In the genomic region with DNA sequence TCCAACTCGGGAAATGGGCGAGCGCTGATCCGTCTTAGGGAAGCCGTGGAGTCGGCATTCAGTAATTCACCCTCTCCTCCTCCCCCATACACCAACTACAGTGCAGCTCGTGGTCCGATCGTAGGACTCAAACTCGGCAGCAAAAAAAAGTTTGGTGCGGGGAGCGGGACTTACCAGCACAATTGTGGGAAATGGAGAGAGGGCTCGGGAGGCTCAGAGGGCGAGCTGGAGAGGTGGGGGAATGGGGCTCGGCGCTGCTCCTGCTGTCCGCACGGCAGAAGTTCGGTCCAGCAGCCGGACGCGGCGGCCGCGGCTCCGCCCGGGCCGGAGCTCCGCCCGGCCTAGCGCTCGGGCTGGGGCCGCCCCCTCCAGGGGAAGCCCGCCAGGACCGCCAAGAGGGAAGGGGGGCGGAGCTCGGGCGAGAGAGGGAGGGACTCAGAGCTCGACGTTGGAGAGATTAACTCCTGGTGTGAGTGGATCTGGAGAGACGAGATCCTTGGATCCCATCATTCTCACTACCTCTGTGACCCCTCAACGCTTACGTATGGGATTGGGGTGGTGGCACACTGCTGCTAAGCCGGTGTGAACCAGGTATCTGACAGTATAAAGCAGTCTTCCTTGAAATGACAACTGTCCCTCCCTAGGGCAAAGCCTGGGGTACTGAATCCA, we compare ENCODE assay signal across 8 cellular contexts. TPM values are rescaled to one million over a fixed set of nuclear protein-coding genes. Genes with fewer than 3 reads are reported as not detected.
A peak's percentile ranks its signal among the peaks of the same experiment; 100 is the strongest.
DNase-seq lines count a peak whose midpoint lies in the region; ATAC-seq, FAIRE-seq and TF ChIP-seq lines count a peak whose summit lies in the region.

No MANE protein-coding gene starts in this region.

- H3K9me3 Mint-ChIP-seq in activated naive CD8-positive, alpha-beta T cell treated with anti-CD3 and anti-CD28 coated beads for 36 hours = peaks cover 3% of the 10 kb centered on the region

- H3K4me1 Mint-ChIP-seq in activated naive CD8-positive, alpha-beta T cell treated with anti-CD3 and anti-CD28 coated beads for 36 hours = peaks cover 11% of the 10 kb centered on the region

- TF ChIP-seq CTCF in HFF-Myc (IDR thresholded peaks at IDR 0.05; ENCODE audit: low read depth, low read length, missing control alignments) (no peak), NB4 (IDR thresholded peaks at IDR 0.05; ENCODE audit: low read depth, low read length) (no peak), pancreas (IDR thresholded peaks at IDR 0.05) (no peak), tibial nerve (IDR thresholded peaks at IDR 0.05) (peak in 3 of 5 experiments; percentile 9 to 48 (median 48))

- TF ChIP-seq EP300 in tibial nerve (IDR thresholded peaks at IDR 0.05) = no peak

- FAIRE-seq in pancreas (lab: Jason Lieb, UNC) = no peak

- H3K27ac Mint-ChIP-seq in activated naive CD8-positive, alpha-beta T cell treated with anti-CD3 and anti-CD28 coated beads for 36 hours = peak overlapping the region; percentile 89

- H3K27me3 ChIP-seq in pancreas (no peaks in the 10 kb centered on the region), tibial nerve (no peaks in the 10 kb centered on the region)

- TF ChIP-seq POLR2A in NB4 (IDR thresholded peaks at IDR 0.05; ENCODE audit: extremely low read depth, insufficient read length) = peak; percentile 81
- TF ChIP-seq POLR2A in tibial nerve (IDR thresholded peaks at IDR 0.05) = peak; percentile 76 to 83

- peaks cover 0 to 4% (median 3%) of the 10 kb centered on the region in 3 donors for H3K4me1 ChIP-seq in pancreas
- peaks cover 0 to 30% (median 11%) of the 10 kb centered on the region in 4 donors for H3K4me1 ChIP-seq in tibial nerve

- ATAC-seq in SK-N-SH treated with all-trans-retinoic acid at 6 μM for 48 hours = peak; percentile 85
- peak; percentile 92 for ATAC-seq in Right ventricle myocardium inferior
- peak; percentile 82 to 91 (median 86) for ATAC-seq in pancreas

- intact Hi-C loops in Right ventricle myocardium inferior (cut with DNase I) (loop anchor here (2.0 kb wide), 1 partner anchor 31 kb away; no protein-coding TSS in a partner anchor), pancreas (cut with DNase I) (no loop called here)

- H3K4me3 ChIP-seq in GM08714 (ENCODE audit: low read length) (peak overlapping the region; percentile 80), HFF-Myc (replicated peaks; ENCODE audit: low read depth, low read length) (peak overlapping the region; percentile 84), NB4 (ENCODE audit: low read depth, low read length) (peak overlapping the region; percentile 85), pancreas (peak overlapping the region; percentile 64 to 92 (median 76)), tibial nerve (peak overlapping the region; percentile 55 to 90 (median 73))

- H3K27me3 Mint-ChIP-seq in activated naive CD8-positive, alpha-beta T cell treated with anti-CD3 and anti-CD28 coated beads for 36 hours = no peaks in the 10 kb centered on the region

- 0 to 1% methylated on average over 43 to 44 of the region's 44 CpGs for WGBS in pancreas, 2 donors
- 0% methylated on average over 43 of the region's 44 CpGs for WGBS in tibial nerve, 2 donors

- H3K36me3 Mint-ChIP-seq in activated naive CD8-positive, alpha-beta T cell treated with anti-CD3 and anti-CD28 coated beads for 36 hours = peaks cover 5% of the 10 kb centered on the region

- H3K4me3 Mint-ChIP-seq in activated naive CD8-positive, alpha-beta T cell treated with anti-CD3 and anti-CD28 coated beads for 36 hours = peak overlapping the region; percentile 90

- H3K36me3 ChIP-seq in pancreas (peaks cover 0 to 10% (median 0%) of the 10 kb centered on the region in 3 donors), tibial nerve (peaks cover 0 to 24% (median 10%) of the 10 kb centered on the region in 3 donors)

- H3K27ac ChIP-seq in pancreas = peak overlapping the region; percentile 51 to 84 (median 76)
- peak overlapping the region; percentile 75 to 96 (median 88) for H3K27ac ChIP-seq in tibial nerve

- peak; percentile 54 for DNase-seq in HFF-Myc (ENCODE audit: extremely low read depth, low read depth)
- peak; percentile 85 for DNase-seq in NB4 (ENCODE audit: low read depth)
- peak; percentile 85 for DNase-seq in activated naive CD8-positive, alpha-beta T cell treated with anti-CD3 and anti-CD28 coated beads for 36 hours
- peak; percentile 95 for DNase-seq in Right ventricle myocardium inferior (ENCODE audit: missing footprints)
- peak; percentile 90 to 95 (median 92) for DNase-seq in pancreas
- DNase-seq in tibial nerve (ENCODE audit: low spot score in 2 of 2) = peak; percentile 89 to 90

- H3K9me3 ChIP-seq in pancreas (no peaks in the 10 kb centered on the region), tibial nerve (no peaks in the 10 kb centered on the region)

TF ChIP-seq in SK-N-SH treated with all-trans-retinoic acid at 6 μM for 48 hours, 23 proteins besides CTCF, POLR2A, EP300 and RAD21 (continues in another document):
- TF ChIP-seq TCF4 (CRISPR knock-in tag; IDR thresholded peaks at IDR 0.05; ENCODE audit: borderline replicate concordance) (no peak), GLIS3 (CRISPR knock-in tag; IDR thresholded peaks at IDR 0.05) (no peak), CSDC2 (CRISPR knock-in tag; IDR thresholded peaks at IDR 0.05) (no peak)
- TF ChIP-seq, protein P1, sequence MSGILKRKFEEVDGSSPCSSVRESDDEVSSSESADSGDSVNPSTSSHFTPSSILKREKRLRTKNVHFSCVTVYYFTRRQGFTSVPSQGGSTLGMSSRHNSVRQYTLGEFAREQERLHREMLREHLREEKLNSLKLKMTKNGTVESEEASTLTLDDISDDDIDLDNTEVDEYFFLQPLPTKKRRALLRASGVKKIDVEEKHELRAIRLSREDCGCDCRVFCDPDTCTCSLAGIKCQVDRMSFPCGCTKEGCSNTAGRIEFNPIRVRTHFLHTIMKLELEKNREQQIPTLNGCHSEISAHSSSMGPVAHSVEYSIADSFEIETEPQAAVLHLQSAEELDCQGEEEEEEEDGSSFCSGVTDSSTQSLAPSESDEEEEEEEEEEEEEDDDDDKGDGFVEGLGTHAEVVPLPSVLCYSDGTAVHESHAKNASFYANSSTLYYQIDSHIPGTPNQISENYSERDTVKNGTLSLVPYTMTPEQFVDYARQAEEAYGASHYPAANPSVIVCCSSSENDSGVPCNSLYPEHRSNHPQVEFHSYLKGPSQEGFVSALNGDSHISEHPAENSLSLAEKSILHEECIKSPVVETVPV (CRISPR knock-in tag; IDR thresholded peaks at IDR 0.05) = no peak
- TF ChIP-seq, protein P2, sequence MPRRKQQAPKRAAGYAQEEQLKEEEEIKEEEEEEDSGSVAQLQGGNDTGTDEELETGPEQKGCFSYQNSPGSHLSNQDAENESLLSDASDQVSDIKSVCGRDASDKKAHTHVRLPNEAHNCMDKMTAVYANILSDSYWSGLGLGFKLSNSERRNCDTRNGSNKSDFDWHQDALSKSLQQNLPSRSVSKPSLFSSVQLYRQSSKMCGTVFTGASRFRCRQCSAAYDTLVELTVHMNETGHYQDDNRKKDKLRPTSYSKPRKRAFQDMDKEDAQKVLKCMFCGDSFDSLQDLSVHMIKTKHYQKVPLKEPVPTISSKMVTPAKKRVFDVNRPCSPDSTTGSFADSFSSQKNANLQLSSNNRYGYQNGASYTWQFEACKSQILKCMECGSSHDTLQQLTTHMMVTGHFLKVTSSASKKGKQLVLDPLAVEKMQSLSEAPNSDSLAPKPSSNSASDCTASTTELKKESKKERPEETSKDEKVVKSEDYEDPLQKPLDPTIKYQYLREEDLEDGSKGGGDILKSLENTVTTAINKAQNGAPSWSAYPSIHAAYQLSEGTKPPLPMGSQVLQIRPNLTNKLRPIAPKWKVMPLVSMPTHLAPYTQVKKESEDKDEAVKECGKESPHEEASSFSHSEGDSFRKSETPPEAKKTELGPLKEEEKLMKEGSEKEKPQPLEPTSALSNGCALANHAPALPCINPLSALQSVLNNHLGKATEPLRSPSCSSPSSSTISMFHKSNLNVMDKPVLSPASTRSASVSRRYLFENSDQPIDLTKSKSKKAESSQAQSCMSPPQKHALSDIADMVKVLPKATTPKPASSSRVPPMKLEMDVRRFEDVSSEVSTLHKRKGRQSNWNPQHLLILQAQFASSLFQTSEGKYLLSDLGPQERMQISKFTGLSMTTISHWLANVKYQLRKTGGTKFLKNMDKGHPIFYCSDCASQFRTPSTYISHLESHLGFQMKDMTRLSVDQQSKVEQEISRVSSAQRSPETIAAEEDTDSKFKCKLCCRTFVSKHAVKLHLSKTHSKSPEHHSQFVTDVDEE (CRISPR knock-in tag; IDR thresholded peaks at IDR 0.05) = no peak

RNA-seq across cellular contexts. Expression of a gene that starts 0.7 kb away (rescaled TPM):
- total RNA-seq in activated naive CD8-positive, alpha-beta T cell treated with anti-CD3 and anti-CD28 coated beads for 36 hours = 10 to 100 TPM; 14.7 to 16.4 TPM
- 15.7 TPM for total RNA-seq in Right ventricle myocardium inferior
- total RNA-seq in pancreas = 10 to 100 TPM in 2 of 6 donors, 1 to 10 TPM in 4; 8.9 to 16.4 (median 10.0) TPM
- 10 to 100 TPM; 21.9 to 26.7 TPM for polyA plus RNA-seq in pancreas
- 10 to 100 TPM; 25.5 to 29.1 (median 26.3) TPM for total RNA-seq in tibial nerve

RNA-seq across cellular contexts. Expression of a gene that starts 14.2 kb away (rescaled TPM):
- total RNA-seq in activated naive CD8-positive, alpha-beta T cell treated with anti-CD3 and anti-CD28 coated beads for 36 hours = 1 to 10 TPM; 3.6 to 3.8 TPM
- total RNA-seq in Right ventricle myocardium inferior = 3.3 TPM
- 1 to 10 TPM; 1.0 to 2.6 (median 1.7) TPM for total RNA-seq in pancreas
- polyA plus RNA-seq in pancreas = 1 to 10 TPM; 2.6 to 3.6 TPM
- total RNA-seq in tibial nerve = 1 to 10 TPM; 2.7 to 8.4 (median 4.5) TPM

RNA-seq across cellular contexts. Expression of a gene that starts 26.0 kb away (rescaled TPM):
- under 1 TPM; 0.58 to 0.64 TPM for total RNA-seq in activated naive CD8-positive, alpha-beta T cell treated with anti-CD3 and anti-CD28 coated beads for 36 hours
- 1.1 TPM for total RNA-seq in Right ventricle myocardium inferior
- total RNA-seq in pancreas = under 1 TPM; 0.04 to 0.50 (median 0.26) TPM
- polyA plus RNA-seq in pancreas = under 1 TPM; 0.59 to 0.68 TPM
- total RNA-seq in tibial nerve = 10 to 100 TPM in 1 of 4 donors, 1 to 10 TPM in 3; 2.7 to 11.2 (median 6.3) TPM

RNA-seq across cellular contexts. Expression of a gene that starts 35.6 kb away (rescaled TPM):
- 10 to 100 TPM; 59.2 to 62.0 TPM for total RNA-seq in activated naive CD8-positive, alpha-beta T cell treated with anti-CD3 and anti-CD28 coated beads for 36 hours
- 11.4 TPM for total RNA-seq in Right ventricle myocardium inferior
- 10 to 100 TPM; 11.9 to 16.2 (median 14.6) TPM for total RNA-seq in pancreas
- 10 to 100 TPM in 1 of 2 donors, 1 to 10 TPM in 1; 7.6 to 13.9 TPM for polyA plus RNA-seq in pancreas
- 10 to 100 TPM; 25.9 to 39.6 (median 37.8) TPM for total RNA-seq in tibial nerve

RNA-seq across cellular contexts. Expression of a gene that starts 35.7 kb away (rescaled TPM):
- total RNA-seq in activated naive CD8-positive, alpha-beta T cell treated with anti-CD3 and anti-CD28 coated beads for 36 hours = 10 to 100 TPM; 14.3 to 15.5 TPM
- total RNA-seq in Right ventricle myocardium inferior (47.9 TPM), pancreas (1 to 10 TPM; 4.9 to 8.1 (median 5.9) TPM), tibial nerve (10 to 100 TPM; 23.7 to 24.9 (median 23.8) TPM)
- polyA plus RNA-seq in pancreas = 1 to 10 TPM; 5.1 to 8.0 TPM

Comparison
In these comparisons a context has a peak if more than half of its experiments do, and no peak if none do; other contexts are left out.
1. Peak in every context shown above with its lines: DNase-seq, ATAC-seq, H3K4me3 ChIP-seq and H3K27ac ChIP-seq.
2. CTCF ChIP-seq: peak in tibial nerve (3 of 5); none in HFF-Myc (single experiment), NB4 (single experiment) and pancreas (0 of 4).